Comparison of ENCODE assay signal across 10 cellular contexts in the genomic region with DNA sequence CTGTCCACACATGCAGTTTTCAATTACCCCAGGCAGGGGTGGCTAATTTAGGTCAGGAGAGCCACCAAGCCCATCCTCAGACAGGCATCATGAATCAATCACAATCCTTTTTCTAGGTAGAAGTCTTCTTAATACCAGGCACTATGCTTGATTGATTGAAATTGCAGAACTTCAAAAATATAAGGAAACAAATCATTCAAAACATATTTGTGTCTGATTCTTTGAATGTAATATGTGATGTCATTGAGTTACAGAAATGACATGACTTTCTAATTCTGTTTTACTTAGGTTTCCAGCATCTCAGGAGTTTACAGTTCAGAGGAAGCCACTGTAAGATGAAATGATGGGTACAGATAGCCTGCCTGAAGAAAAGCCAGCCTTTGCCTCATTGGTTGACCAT. TPM values are rescaled to one million over a fixed set of nuclear protein-coding genes. Genes with fewer than 3 reads are reported as not detected.
"Had no signal": no experiment of that assay in that cellular context is flagged by ENCODE, and none has a peak within 500 bp of the region (broad histone marks: within the 10 kb centered on the region; RNA-seq: fewer than 3 reads in every experiment).

No MANE protein-coding gene starts in this region.

- H3K4me1 Mint-ChIP-seq: GM23338, H9 had no signal

- H3K9me3 Mint-ChIP-seq: GM23338, H9, HFFc6 had no signal

- H3K27ac ChIP-seq: GM23248 had no signal

- H3K4me3 ChIP-seq: GM23248, GM23338, HAP-1 had no signal

- DNase-seq: GM23248, GOT3, H7, H9, HCEC 1CT, HFFc6 had no signal

- H3K4me1 ChIP-seq: HAP-1 had no signal

- H3K27ac Mint-ChIP-seq: GM23338, H9, HFFc6 had no signal

- H3K4me3 Mint-ChIP-seq: GM23338, H9, HFFc6 had no signal

- H2AFZ ChIP-seq: GM23248, GM23338 had no signal

- H3K36me3 ChIP-seq: HAP-1 had no signal

- H3K9ac ChIP-seq: GM23248 had no signal

- H3K9me3 ChIP-seq: HAP-1 had no signal

- H3K4me2 ChIP-seq: GM23338 had no signal

RNA-seq across cellular contexts. Expression of a gene that starts 26.7 kb away (rescaled TPM):
- total RNA-seq: GM23248, GM23338, H1, H4, H9, HFFc6 had no signal
- polyA plus RNA-seq: GM23248, GM23338, H1 had no signal
